8 cellular contexts compared by ENCODE assay signal in genomic region chr18:55586841-55587240, GRCh38. TPM values are rescaled to one million over a fixed set of nuclear protein-coding genes. Genes with fewer than 3 reads are reported as not detected.
A peak's percentile ranks its signal among the peaks of the same experiment; 100 is the strongest.
DNase-seq lines count a peak whose midpoint lies in the region; ATAC-seq and TF ChIP-seq lines count a peak whose summit lies in the region.

No MANE protein-coding gene starts in this region.

- no peaks in the 10 kb centered on the region for H3K9me2 ChIP-seq in SK-N-SH

- ATAC-seq in activated T-cell treated with anti-CD3 and anti-CD28 coated beads, Interleukin-2, amount 50 U/mL, for 72 hours (replicated peaks in 1 of 2) = no peak
- ATAC-seq in GM19395 (IDR thresholded peaks at IDR 0.05; ENCODE audit: unreplicated experiment) (no peak), esophagus mucosa (no peak)

- H3K27me3 ChIP-seq in SK-N-SH (ENCODE audit: insufficient read depth) = no peaks in the 10 kb centered on the region

- H3K4me1 Mint-ChIP-seq in activated T-cell treated with anti-CD3 and anti-CD28 coated beads, Interleukin-2, amount 50 U/mL, for 72 hours (ENCODE audit: low read depth) = peaks cover 24% of the 10 kb centered on the region

- H3K79me2 ChIP-seq in SK-N-SH (ENCODE audit: insufficient read depth) = peaks cover 71% of the 10 kb centered on the region

- H4K20me1 ChIP-seq in SK-N-SH (ENCODE audit: insufficient read depth) = no peaks in the 10 kb centered on the region

- peak overlapping the region; percentile 63 for H2AFZ ChIP-seq in SK-N-SH (ENCODE audit: low read depth)

- H3K27ac ChIP-seq in SK-N-SH (ENCODE audit: low read depth in 2 of 2, low read length in 1 of 2) = peak overlapping the region; percentile 75 to 98

- no peak for DNase-seq in activated T-cell treated with anti-CD3 and anti-CD28 coated beads, Interleukin-2, amount 50 U/mL, for 72 hours
- DNase-seq in activated T-cell treated with anti-CD3 and anti-CD28 coated beads, Interleukin-2, amount 50 U/mL, for 48 hours = no peak
- DNase-seq in SK-N-SH (peak; percentile 17), foreskin fibroblast (peak; percentile 25 to 59), skeletal muscle cell (ENCODE audit: low read depth) (no peak)
- DNase-seq in stimulated activated CD4-positive, alpha-beta T cell treated with anti-CD3 and anti-CD28 coated beads, Interleukin-4, amount 100 ng/mL, for 1 hour = no peak

- no peak overlapping the region for H3K27ac Mint-ChIP-seq in activated T-cell treated with anti-CD3 and anti-CD28 coated beads, Interleukin-2, amount 50 U/mL, for 72 hours

- peak overlapping the region; percentile 73 for H3K9ac ChIP-seq in SK-N-SH

- 4% methylated on average over 7 of the region's 7 CpGs for WGBS in SK-N-SH (ENCODE audit: low lambda C conversion rate)

- H3K4me3 ChIP-seq in SK-N-SH (ENCODE audit: low read depth in 2 of 2, low read length in 1 of 2) = peak overlapping the region; percentile 59 to 67
- H3K4me3 ChIP-seq in foreskin fibroblast (ENCODE audit: low read depth in 1 of 2, low read length in 2 of 2) = peak overlapping the region; percentile 68 to 81
- H3K4me3 ChIP-seq in skeletal muscle cell (ENCODE audit: low read depth, low read length) = peak overlapping the region; percentile 68

- CTCF ChIA-PET in SK-N-SH (lab: Yijun Ruan, JAX) = interaction anchor here (0.5 to 1.6 kb wide), 7 partner anchors 161 to 446 kb away, joined by 3 to 7 read pairs (median 3); no protein-coding TSS in a partner anchor

- TF ChIP-seq RAD21 in SK-N-SH (IDR thresholded peaks at IDR 0.05; ENCODE audit: low read length) = no peak

- peak overlapping the region; percentile 80 for H3K4me2 ChIP-seq in SK-N-SH

- H3K36me3 ChIP-seq in SK-N-SH (replicated peaks in 1 of 2; ENCODE audit: control insufficient read depth in 1 of 2, insufficient read depth in 2 of 2, low read length in 1 of 2) = peaks cover 17 to 19% of the 10 kb centered on the region in 2 experiments

- H3K36me3 Mint-ChIP-seq in activated T-cell treated with anti-CD3 and anti-CD28 coated beads, Interleukin-2, amount 50 U/mL, for 72 hours (ENCODE audit: insufficient read depth in 2 of 2) = peaks cover 6 to 7% of the 10 kb centered on the region in 2 donors

- peaks cover 38% of the 10 kb centered on the region for H3K27me3 Mint-ChIP-seq in activated T-cell treated with anti-CD3 and anti-CD28 coated beads, Interleukin-2, amount 50 U/mL, for 72 hours (ENCODE audit: low read depth)

- H3K4me1 ChIP-seq in SK-N-SH (ENCODE audit: control insufficient read depth in 1 of 2, insufficient read depth in 2 of 2, low read depth in 1 of 2, low read length in 1 of 2) = peaks cover 0 to 25% of the 10 kb centered on the region in 2 experiments; a peak in 2 of 4 replicates

- peaks cover 17% of the 10 kb centered on the region for H3F3A ChIP-seq in SK-N-SH (replicated peaks; ENCODE audit: insufficient read depth)

- no peaks in the 10 kb centered on the region for H3K9me3 ChIP-seq in SK-N-SH

- POLR2A ChIA-PET in SK-N-SH (lab: Yijun Ruan, JAX) = interaction anchor here (0.6 to 1.0 kb wide), 3 partner anchors 65 to 265 kb away, joined by 3 to 5 read pairs (median 4); no protein-coding TSS in a partner anchor

- TF ChIP-seq CTCF in SK-N-SH (IDR thresholded peaks at IDR 0.05) (no peak), foreskin fibroblast (IDR thresholded peaks at IDR 0.05; ENCODE audit: low read depth, low read length) (no peak)

- no peak for TF ChIP-seq EP300 in SK-N-SH (IDR thresholded peaks at IDR 0.05; ENCODE audit: borderline replicate concordance in 1 of 2, low read depth in 1 of 2, low read length in 1 of 2)

- peak overlapping the region; percentile 54 to 85 for H3K4me3 Mint-ChIP-seq in activated T-cell treated with anti-CD3 and anti-CD28 coated beads, Interleukin-2, amount 50 U/mL, for 72 hours

- no peaks in the 10 kb centered on the region for H3K9me3 Mint-ChIP-seq in activated T-cell treated with anti-CD3 and anti-CD28 coated beads, Interleukin-2, amount 50 U/mL, for 72 hours

TF ChIP-seq in SK-N-SH, 30 proteins besides CTCF, POLR2A, EP300 and RAD21:
- TF ChIP-seq TEAD4 (IDR thresholded peaks at IDR 0.05; ENCODE audit: borderline replicate concordance, insufficient read depth) (no peak), PBX3 (IDR thresholded peaks at IDR 0.05) (peak; percentile 34; the same call in 1 of the 2 replicates)

RNA-seq across cellular contexts. Expression of gene TCF4, which starts 1.2 kb away (rescaled TPM):
- total RNA-seq in activated T-cell treated with anti-CD3 and anti-CD28 coated beads, Interleukin-2, amount 50 U/mL, for 72 hours = 1 to 10 TPM; 1.8 to 2.4 TPM
- 39.1 and 45.8 TPM in 2 replicates for polyA plus RNA-seq in SK-N-SH (2012; rRNA removed)
- 30.3 and 43.7 TPM in 2 replicates for polyA plus RNA-seq in SK-N-SH (2012; cell fraction: cytosol; rRNA removed)
- polyA plus RNA-seq in SK-N-SH (2012; cell fraction: nucleus; rRNA removed) = 43.4 and 51.6 TPM in 2 replicates
- total RNA-seq in esophagus mucosa = 25.1 TPM

Comparison
In these comparisons a context has a peak if more than half of its experiments do, and no peak if none do; other contexts are left out.
1. DNase-seq: peak in SK-N-SH (single experiment) and foreskin fibroblast (2 of 2); none in activated T-cell treated with anti-CD3 and anti-CD28 coated beads, Interleukin-2, amount 50 U/mL, for 72 hours (0 of 2), activated T-cell treated with anti-CD3 and anti-CD28 coated beads, Interleukin-2, amount 50 U/mL, for 48 hours (0 of 2), skeletal muscle cell (single experiment) and stimulated activated CD4-positive, alpha-beta T cell treated with anti-CD3 and anti-CD28 coated beads, Interleukin-4, amount 100 ng/mL, for 1 hour (single experiment).
2. Peak in every context shown above with its lines, with median percentiles within 50 percentile points of each other: H3K4me3 ChIP-seq.